Comparison of ENCODE assay signal across 21 cellular contexts in genomic region chr14:65173973-65174693, GRCh38.
DNase-seq lines count a peak whose midpoint lies in the region; ATAC-seq and FAIRE-seq lines count a peak whose summit lies in the region.
"Had no signal": no experiment of that assay in that cellular context is flagged by ENCODE, and none has a peak within 500 bp of the region (broad histone marks: within the 10 kb centered on the region; RNA-seq: fewer than 3 reads in every experiment).

No MANE protein-coding gene starts in this region.

- ATAC-seq in HG03108 (IDR thresholded peaks at IDR 0.05; ENCODE audit: unreplicated experiment) (no peak), HG02840 (IDR thresholded peaks at IDR 0.05; ENCODE audit: low FRiP score, unreplicated experiment) (no peak)
- ATAC-seq: activated CD8-positive, alpha-beta memory T cell treated with anti-CD3 and anti-CD28 coated beads, Interleukin-2, amount 10 ng/mL, durations not matched to agents 7 days and 5 days; gastroesophageal sphincter; Panc1; upper lobe of right lung had no signal

- peak; percentile 96 for FAIRE-seq in urothelium cell line (lab: Jason Lieb, UNC)
- FAIRE-seq: A204.1 had no signal

- no peaks in the 10 kb centered on the region for H3K36me3 Mint-ChIP-seq in activated naive CD4-positive, alpha-beta T cell treated with anti-CD3 and anti-CD28 coated beads, Interleukin-2, amount 50 U/mL, for 24 hours
- H3K36me3 Mint-ChIP-seq in activated naive CD4-positive, alpha-beta T cell treated with anti-CD3 and anti-CD28 coated beads, Interleukin-2, amount 10 ng/mL, durations not matched to agents 7 days and 5 days: no peaks in the 10 kb centered on the region
- H3K36me3 Mint-ChIP-seq: activated CD8-positive, alpha-beta memory T cell treated with anti-CD3 and anti-CD28 coated beads, Interleukin-2, amount 10 ng/mL, durations not matched to agents 7 days and 5 days; CD8-positive, alpha-beta memory T cell; IgD-negative memory B cell had no signal

- no peaks in the 10 kb centered on the region for H3K9me3 Mint-ChIP-seq in activated naive CD4-positive, alpha-beta T cell treated with anti-CD3 and anti-CD28 coated beads, Interleukin-2, amount 50 U/mL, for 24 hours
- H3K9me3 Mint-ChIP-seq in activated naive CD4-positive, alpha-beta T cell treated with anti-CD3 and anti-CD28 coated beads, Interleukin-2, amount 10 ng/mL, durations not matched to agents 7 days and 5 days: no peaks in the 10 kb centered on the region
- H3K9me3 Mint-ChIP-seq: CD8-positive, alpha-beta memory T cell; IgD-negative memory B cell had no signal

- DNase-seq in activated naive CD4-positive, alpha-beta T cell treated with anti-CD3 and anti-CD28 coated beads, Interleukin-2, amount 10 ng/mL, durations not matched to agents 7 days and 5 days: no peak
- peak; percentile 22 for DNase-seq in astrocyte of the hippocampus (ENCODE audit: low read depth, low spot score)
- peak; percentile 78 for DNase-seq in iPS-NIHi11 (ENCODE audit: low spot score)
- no peak for DNase-seq in urothelium cell line (ENCODE audit: low spot score)
- no peak for DNase-seq in NOMO-1 treated with dmso at 0.1 percent for 144 hours (lab: John Stamatoyannopoulos, UW; ENCODE audit: unreplicated experiment)
- DNase-seq: activated CD4-positive, CD25-positive, alpha-beta regulatory T cell; activated CD8-positive, alpha-beta memory T cell treated with anti-CD3 and anti-CD28 coated beads, Interleukin-2, amount 10 ng/mL, durations not matched to agents 7 days and 5 days; activated naive CD4-positive, alpha-beta T cell treated with Interleukin-2 at 50 U/mL for 16 hours; CD8-positive, alpha-beta memory T cell; effector memory CD4-positive, alpha-beta T cell; EL; NCI-H1048; SW 1271; upper lobe of right lung had no signal

- CTCF ChIA-PET in activated naive CD4-positive, alpha-beta T cell treated with anti-CD3 and anti-CD28 coated beads, Interleukin-2, amount 10 ng/mL, durations not matched to agents 7 days and 5 days (lab: Charles Lee): no interaction called here

- peaks cover 4% of the 10 kb centered on the region for H3K27me3 Mint-ChIP-seq in activated naive CD4-positive, alpha-beta T cell treated with anti-CD3 and anti-CD28 coated beads, Interleukin-2, amount 50 U/mL, for 24 hours
- H3K27me3 Mint-ChIP-seq in activated naive CD4-positive, alpha-beta T cell treated with anti-CD3 and anti-CD28 coated beads, Interleukin-2, amount 10 ng/mL, durations not matched to agents 7 days and 5 days: peaks cover 26% of the 10 kb centered on the region
- H3K27me3 Mint-ChIP-seq: IgD-negative memory B cell had no signal

- peak overlapping the region; percentile 9 for H3K27ac Mint-ChIP-seq in activated naive CD4-positive, alpha-beta T cell treated with anti-CD3 and anti-CD28 coated beads, Interleukin-2, amount 50 U/mL, for 24 hours
- H3K27ac Mint-ChIP-seq in activated naive CD4-positive, alpha-beta T cell treated with anti-CD3 and anti-CD28 coated beads, Interleukin-2, amount 10 ng/mL, durations not matched to agents 7 days and 5 days: no peak overlapping the region
- H3K27ac Mint-ChIP-seq: activated CD8-positive, alpha-beta memory T cell treated with anti-CD3 and anti-CD28 coated beads, Interleukin-2, amount 10 ng/mL, durations not matched to agents 7 days and 5 days had no signal

- H3K4me1 Mint-ChIP-seq in activated naive CD4-positive, alpha-beta T cell treated with anti-CD3 and anti-CD28 coated beads, Interleukin-2, amount 50 U/mL, for 24 hours: peaks cover 10% of the 10 kb centered on the region
- peaks cover 16% of the 10 kb centered on the region for H3K4me1 Mint-ChIP-seq in activated naive CD4-positive, alpha-beta T cell treated with anti-CD3 and anti-CD28 coated beads, Interleukin-2, amount 10 ng/mL, durations not matched to agents 7 days and 5 days

- H3K4me3 Mint-ChIP-seq in activated naive CD4-positive, alpha-beta T cell treated with anti-CD3 and anti-CD28 coated beads, Interleukin-2, amount 50 U/mL, for 24 hours: no peak overlapping the region
- H3K4me3 Mint-ChIP-seq in activated naive CD4-positive, alpha-beta T cell treated with anti-CD3 and anti-CD28 coated beads, Interleukin-2, amount 10 ng/mL, durations not matched to agents 7 days and 5 days: no peak overlapping the region
- H3K4me3 Mint-ChIP-seq: activated CD8-positive, alpha-beta memory T cell treated with anti-CD3 and anti-CD28 coated beads, Interleukin-2, amount 10 ng/mL, durations not matched to agents 7 days and 5 days; CD8-positive, alpha-beta memory T cell had no signal

Comparison
In these comparisons a context has a peak if more than half of its experiments do, and no peak if none do; other contexts are left out.
1. DNase-seq: peak in astrocyte of the hippocampus (single experiment) and iPS-NIHi11 (single experiment); none in activated naive CD4-positive, alpha-beta T cell treated with anti-CD3 and anti-CD28 coated beads, Interleukin-2, amount 10 ng/mL, durations not matched to agents 7 days and 5 days (single experiment), urothelium cell line (single experiment) and NOMO-1 treated with dmso at 0.1 percent for 144 hours (single experiment).